In the genomic region with DNA sequence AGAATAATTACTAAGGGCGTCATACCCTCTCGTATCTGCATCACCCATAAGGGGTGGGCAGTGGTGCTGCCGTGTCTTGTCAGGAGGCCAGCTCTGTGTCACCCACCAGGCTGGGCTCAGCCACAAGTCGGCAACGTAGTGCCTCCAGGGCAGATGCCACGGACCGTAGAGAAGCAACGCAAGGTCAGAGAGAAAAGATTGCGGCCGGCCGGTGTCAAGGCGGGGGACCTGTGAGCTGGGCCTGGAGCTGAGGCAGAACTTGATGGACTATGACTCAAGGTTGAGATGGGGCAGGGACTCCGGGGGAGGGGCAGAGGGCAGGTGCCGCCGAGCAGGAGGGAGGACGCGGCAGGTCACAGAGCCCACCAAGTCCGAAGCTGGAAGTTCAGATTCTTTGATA, we compare ENCODE assay signal across 20 cellular contexts. TPM values are rescaled to one million over a fixed set of nuclear protein-coding genes. Genes with fewer than 3 reads are reported as not detected.
DNase-seq lines count a peak whose midpoint lies in the region; ATAC-seq and TF ChIP-seq lines count a peak whose summit lies in the region.
"Had no signal": no experiment of that assay in that cellular context is flagged by ENCODE, and none has a peak within 500 bp of the region (broad histone marks: within the 10 kb centered on the region; RNA-seq: fewer than 3 reads in every experiment).

No MANE protein-coding gene starts in this region.

- no peak overlapping the region for H3K4me3 ChIP-seq in Caco-2 (ENCODE audit: low read depth, low read length)
- no peak overlapping the region for H3K4me3 ChIP-seq in gastrocnemius medialis
- H3K4me3 ChIP-seq: heart right ventricle, mucosa of descending colon, transverse colon had no signal

- peak overlapping the region; percentile 78 to 88 (median 83) for H3K27ac ChIP-seq in gastrocnemius medialis
- H3K27ac ChIP-seq: C4-2B had no signal

- H3K9me3 ChIP-seq in Caco-2 (no peaks in the 10 kb centered on the region), gastrocnemius medialis (no peaks in the 10 kb centered on the region)
- H3K9me3 ChIP-seq: heart right ventricle, mucosa of descending colon, transverse colon had no signal

- H3K27ac Mint-ChIP-seq in activated CD4-positive, alpha-beta T cell treated with anti-CD3 and anti-CD28 coated beads for 36 hours: peak overlapping the region; percentile 72
- H3K27ac Mint-ChIP-seq in activated CD4-positive, alpha-beta T cell treated with anti-CD3 and anti-CD28 coated beads, Interleukin-2, amount 10 ng/mL, durations not matched to agents 7 days and 5 days: no peak overlapping the region
- H3K27ac Mint-ChIP-seq in Caco-2 (ENCODE audit: unreplicated experiment): peak overlapping the region; percentile 11
- H3K27ac Mint-ChIP-seq in central memory CD8-positive, alpha-beta T cell (ENCODE audit: low read depth): peak overlapping the region; percentile 91

- POLR2A ChIA-PET in activated CD4-positive, alpha-beta T cell treated with anti-CD3 and anti-CD28 coated beads for 36 hours (lab: Charles Lee): no interaction called here
- POLR2A ChIA-PET in activated CD4-positive, alpha-beta T cell treated with anti-CD3 and anti-CD28 coated beads, Interleukin-2, amount 10 ng/mL, durations not matched to agents 7 days and 5 days (lab: Charles Lee): no interaction called here
- POLR2A ChIA-PET in Caco-2 (lab: Charles Lee): no interaction called here

- no peak overlapping the region for H3K4me3 Mint-ChIP-seq in activated CD4-positive, alpha-beta T cell treated with anti-CD3 and anti-CD28 coated beads for 36 hours
- no peak overlapping the region for H3K4me3 Mint-ChIP-seq in activated CD4-positive, alpha-beta T cell treated with anti-CD3 and anti-CD28 coated beads, Interleukin-2, amount 10 ng/mL, durations not matched to agents 7 days and 5 days
- H3K4me3 Mint-ChIP-seq in Caco-2 (ENCODE audit: unreplicated experiment): no peak overlapping the region
- peak overlapping the region; percentile 33 for H3K4me3 Mint-ChIP-seq in central memory CD8-positive, alpha-beta T cell
- H3K4me3 Mint-ChIP-seq: immature natural killer cell; stimulated activated naive CD8-positive, alpha-beta T cell treated with anti-CD3 and anti-CD28 coated beads, Interleukin-15, Interleukin-2, amounts not matched to agents 100 ng/mL and 50 ng/mL, for 24 hours had no signal

- H3K4me1 Mint-ChIP-seq in activated CD4-positive, alpha-beta T cell treated with anti-CD3 and anti-CD28 coated beads for 36 hours: peaks cover 56% of the 10 kb centered on the region
- H3K4me1 Mint-ChIP-seq in activated CD4-positive, alpha-beta T cell treated with anti-CD3 and anti-CD28 coated beads, Interleukin-2, amount 10 ng/mL, durations not matched to agents 7 days and 5 days: peaks cover 34% of the 10 kb centered on the region
- H3K4me1 Mint-ChIP-seq in Caco-2 (ENCODE audit: low read depth, unreplicated experiment): peaks cover 12% of the 10 kb centered on the region
- H3K4me1 Mint-ChIP-seq in central memory CD8-positive, alpha-beta T cell: peaks cover 51% of the 10 kb centered on the region

- H3K36me3 Mint-ChIP-seq in activated CD4-positive, alpha-beta T cell treated with anti-CD3 and anti-CD28 coated beads for 36 hours (ENCODE audit: low read depth): peaks cover 15% of the 10 kb centered on the region
- peaks cover 14% of the 10 kb centered on the region for H3K36me3 Mint-ChIP-seq in activated CD4-positive, alpha-beta T cell treated with anti-CD3 and anti-CD28 coated beads, Interleukin-2, amount 10 ng/mL, durations not matched to agents 7 days and 5 days (ENCODE audit: low read depth)
- peaks cover 40% of the 10 kb centered on the region for H3K36me3 Mint-ChIP-seq in Caco-2 (ENCODE audit: insufficient read depth, unreplicated experiment)
- H3K36me3 Mint-ChIP-seq in central memory CD8-positive, alpha-beta T cell (ENCODE audit: insufficient read depth): peaks cover 6% of the 10 kb centered on the region
- H3K36me3 Mint-ChIP-seq: immature natural killer cell had no signal

- CTCF ChIA-PET in activated CD4-positive, alpha-beta T cell treated with anti-CD3 and anti-CD28 coated beads for 36 hours (lab: Charles Lee): interaction anchor here (0.8 kb wide), 1 partner anchor 1191 kb away, joined by 3 read pairs; no protein-coding TSS in a partner anchor
- CTCF ChIA-PET in activated CD4-positive, alpha-beta T cell treated with anti-CD3 and anti-CD28 coated beads, Interleukin-2, amount 10 ng/mL, durations not matched to agents 7 days and 5 days (lab: Charles Lee): interaction anchor here (1.0 to 2.4 kb wide), 2 partner anchors 11 to 23 kb away, joined by 3 to 8 read pairs; no protein-coding TSS in a partner anchor
- CTCF ChIA-PET in Caco-2 (lab: Charles Lee): no interaction called here

- TF ChIP-seq CTCF in Caco-2 (IDR thresholded peaks at IDR 0.05; ENCODE audit: insufficient read depth in 1 of 2, low read depth in 1 of 2, low read length in 1 of 2, severe bottlenecking in 1 of 2, unreplicated experiment in 1 of 2): no peak
- TF ChIP-seq CTCF in gastrocnemius medialis (IDR thresholded peaks at IDR 0.05 in 4 of 5, conservative IDR thresholded peaks at IDR 0.05 in 1 of 5): no peak

- no peak for DNase-seq in activated CD4-positive, alpha-beta T cell treated with anti-CD3 and anti-CD28 coated beads for 36 hours
- DNase-seq in activated CD4-positive, alpha-beta T cell treated with anti-CD3 and anti-CD28 coated beads, Interleukin-2, amount 10 ng/mL, durations not matched to agents 7 days and 5 days: no peak
- DNase-seq in Caco-2: no peak
- no peak for DNase-seq in central memory CD8-positive, alpha-beta T cell (ENCODE audit: low spot score in 2 of 2)
- no peak for DNase-seq in gastrocnemius medialis
- no peak for DNase-seq in HT-29 (ENCODE audit: low spot score)
- no peak for DNase-seq in UCSD-AML1 (lab: John Stamatoyannopoulos, UW; ENCODE audit: unreplicated experiment)
- no peak for DNase-seq in foreskin melanocyte
- DNase-seq: activated naive CD4-positive, alpha-beta T cell treated with Interleukin-2 at 50 U/mL for 16 hours; heart right ventricle; immature natural killer cell; KG1; left ventricle myocardium superior; mucosa of descending colon; NCI-H187 treated with DMSO at 0.1 percent for 48 hours; NK-92 treated with Interleukin-12 subunit alpha and Interleukin-12 subunit beta, amount 100 ng/mL, for 24 hours; T1000; transverse colon had no signal

- BruUV-seq in Caco-2 (replicated peaks; lab: Mats Ljungman, UMichigan): no TSS peak

- intact Hi-C loops in activated CD4-positive, alpha-beta T cell treated with anti-CD3 and anti-CD28 coated beads for 36 hours (cut with DNase I, micrococcal nuclease): no loop called here
- intact Hi-C loops in Caco-2 (cut with micrococcal nuclease; ENCODE audit: unreplicated experiment) (no loop called here), gastrocnemius medialis (cut with DNase I; ENCODE audit: low total_unique reads) (no loop called here)

- ATAC-seq in activated CD4-positive, alpha-beta T cell treated with anti-CD3 and anti-CD28 coated beads for 36 hours: no peak
- ATAC-seq in central memory CD8-positive, alpha-beta T cell (replicated peaks; ENCODE audit: extremely low read depth, poor library complexity, severe bottlenecking): no peak
- ATAC-seq in gastrocnemius medialis: no peak
- ATAC-seq: heart right ventricle, left ventricle myocardium superior had no signal

- in situ Hi-C loops in gastrocnemius medialis (cut with MboI; ENCODE audit: low sequenced_read_pairs in 4 of 4): no loop called here

- no peaks in the 10 kb centered on the region for H3K9me3 Mint-ChIP-seq in activated CD4-positive, alpha-beta T cell treated with anti-CD3 and anti-CD28 coated beads for 36 hours (ENCODE audit: low read depth)
- H3K9me3 Mint-ChIP-seq in activated CD4-positive, alpha-beta T cell treated with anti-CD3 and anti-CD28 coated beads, Interleukin-2, amount 10 ng/mL, durations not matched to agents 7 days and 5 days: no peaks in the 10 kb centered on the region
- H3K9me3 Mint-ChIP-seq in Caco-2 (ENCODE audit: unreplicated experiment): no peaks in the 10 kb centered on the region
- H3K9me3 Mint-ChIP-seq in central memory CD8-positive, alpha-beta T cell: no peaks in the 10 kb centered on the region
- H3K9me3 Mint-ChIP-seq: immature natural killer cell; stimulated activated naive CD8-positive, alpha-beta T cell treated with anti-CD3 and anti-CD28 coated beads, Interleukin-15, Interleukin-2, amounts not matched to agents 100 ng/mL and 50 ng/mL, for 24 hours had no signal

- H3K36me3 ChIP-seq in Caco-2 (ENCODE audit: control insufficient read depth, insufficient read depth, low read length): peaks cover 1% of the 10 kb centered on the region; the same call in 1 of the 2 replicates
- H3K36me3 ChIP-seq in gastrocnemius medialis: no peaks in the 10 kb centered on the region
- H3K36me3 ChIP-seq: transverse colon had no signal

- H3K4me1 ChIP-seq in Caco-2 (peaks cover 7% of the 10 kb centered on the region; the same call in 1 of the 2 replicates), gastrocnemius medialis (peaks cover 54 to 60% of the 10 kb centered on the region in 2 donors)

- H3K27me3 Mint-ChIP-seq in activated CD4-positive, alpha-beta T cell treated with anti-CD3 and anti-CD28 coated beads for 36 hours: no peaks in the 10 kb centered on the region
- H3K27me3 Mint-ChIP-seq in activated CD4-positive, alpha-beta T cell treated with anti-CD3 and anti-CD28 coated beads, Interleukin-2, amount 10 ng/mL, durations not matched to agents 7 days and 5 days: no peaks in the 10 kb centered on the region
- H3K27me3 Mint-ChIP-seq in Caco-2 (ENCODE audit: insufficient read depth, unreplicated experiment): no peaks in the 10 kb centered on the region
- no peaks in the 10 kb centered on the region for H3K27me3 Mint-ChIP-seq in central memory CD8-positive, alpha-beta T cell
- H3K27me3 Mint-ChIP-seq: stimulated activated naive CD8-positive, alpha-beta T cell treated with anti-CD3 and anti-CD28 coated beads, Interleukin-15, Interleukin-2, amounts not matched to agents 100 ng/mL and 50 ng/mL, for 24 hours had no signal

- no peak for TF ChIP-seq POLR2A in gastrocnemius medialis (IDR thresholded peaks at IDR 0.05)

- H3K27me3 ChIP-seq in Caco-2 (replicated peaks; ENCODE audit: control insufficient read depth, insufficient read depth, low read length) (no peaks in the 10 kb centered on the region), gastrocnemius medialis (no peaks in the 10 kb centered on the region)
- H3K27me3 ChIP-seq: heart right ventricle, transverse colon had no signal

RNA-seq across cellular contexts. Expression of a gene that starts 29.5 kb away (rescaled TPM):
- 10 to 100 TPM; 30.0 to 33.9 TPM for total RNA-seq in activated CD4-positive, alpha-beta T cell treated with anti-CD3 and anti-CD28 coated beads for 36 hours
- 10 to 100 TPM; 32.0 to 36.2 TPM for total RNA-seq in activated CD4-positive, alpha-beta T cell treated with anti-CD3 and anti-CD28 coated beads, Interleukin-2, amount 10 ng/mL, durations not matched to agents 7 days and 5 days
- 50.8 and 51.2 TPM in 2 replicates for total RNA-seq in Caco-2 (2022)
- total RNA-seq in gastrocnemius medialis: 10 to 100 TPM in 3 of 4 donors, 1 to 10 TPM in 1; 9.8 to 43.6 (median 18.8) TPM
- total RNA-seq in HT-29 (2014; rRNA removed; shearing (Covaris generic)): 40.7 and 63.4 TPM in 2 replicates
